8 cellular contexts compared by ENCODE assay signal in the genomic region with DNA sequence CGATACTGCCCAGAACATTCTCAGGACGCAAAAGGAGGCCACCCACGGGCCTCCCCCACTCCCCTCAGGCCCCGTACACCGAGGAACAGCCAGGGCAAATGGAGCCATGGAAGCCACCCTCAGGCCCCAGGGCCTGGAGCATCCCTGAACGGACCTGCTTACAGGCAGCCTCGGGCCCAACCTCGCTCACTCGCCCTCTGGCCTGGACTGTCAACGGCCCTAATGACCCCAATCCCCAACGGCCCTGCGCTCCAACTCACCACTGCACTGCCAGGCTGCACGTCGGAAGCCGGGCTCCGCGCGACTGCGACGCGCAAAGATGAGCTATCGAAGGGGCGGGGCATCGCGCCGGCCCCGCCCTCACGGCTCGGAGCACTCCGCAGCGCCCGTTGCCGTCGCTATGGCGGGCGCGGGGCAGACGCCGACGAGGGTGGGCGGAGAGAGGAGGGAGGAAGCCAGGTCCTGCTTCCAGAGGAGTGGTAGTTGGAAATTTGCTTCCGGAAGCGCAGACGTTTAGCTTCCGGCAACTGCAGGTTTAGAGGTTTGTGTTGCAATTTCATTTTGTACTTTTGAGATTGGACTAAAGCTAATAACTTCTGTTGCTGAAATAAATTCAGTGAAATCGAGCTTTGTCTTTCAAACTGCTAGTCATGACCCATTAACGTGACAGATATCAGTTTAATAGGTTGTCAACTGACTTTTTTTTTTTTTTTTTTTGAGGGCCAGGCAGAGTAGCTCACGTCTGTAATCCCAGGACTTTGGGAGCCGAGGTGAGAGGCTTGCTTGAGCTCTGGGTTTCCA. TPM values are rescaled to one million over a fixed set of nuclear protein-coding genes. Genes with fewer than 3 reads are reported as not detected.
DNase-seq lines count a peak whose midpoint lies in the region; ATAC-seq, FAIRE-seq and TF ChIP-seq lines count a peak whose summit lies in the region.

Gene SKIC8 (minus strand): TSS at position 308 of the 801 bp plus-strand sequence. CDS start 3,923 bp downstream, outside the sequence.

- no peaks in the 10 kb centered on the region for H3K27me3 ChIP-seq in AG04450 (ENCODE audit: control insufficient read depth, insufficient read depth, low read length)
- H3K27me3 ChIP-seq in small intestine (ENCODE audit: control insufficient read depth in 2 of 2, insufficient read depth in 2 of 2, low read length in 2 of 2), result peaks cover 0 to under 1% of the 10 kb centered on the region in 2 donors

- DNase-seq in AG04450 (ENCODE audit: low read depth, low spot score) (peak; percentile 72), NCI-H2196 (lab: John Stamatoyannopoulos, UW; ENCODE audit: unreplicated experiment) (peak; percentile 87), T47D (ENCODE audit: low read depth in 1 of 2, low spot score in 1 of 2) (peak; percentile 91 to 96), iPS-NIHi11 (ENCODE audit: low spot score) (peak; percentile 99), small intestine (peak; percentile 95)

- ATAC-seq in GM18873 (IDR thresholded peaks at IDR 0.05; ENCODE audit: low FRiP score, unreplicated experiment) (peak; percentile 65), HG03139 (IDR thresholded peaks at IDR 0.05; ENCODE audit: unreplicated experiment) (peak; percentile 80)

- CTCF ChIA-PET in AG04450 (lab: Charles Lee), result interaction anchor here (0.6 to 1.9 kb wide), 12 partner anchors 8 to 511 kb away, joined by 3 to 13 read pairs (median 3); no protein-coding TSS in a partner anchor

- H3K9me3 ChIP-seq in AG04450 (ENCODE audit: control insufficient read depth, insufficient read depth, low read length) (peaks cover 7% of the 10 kb centered on the region; the same call in 1 of the 2 replicates), small intestine (ENCODE audit: control insufficient read depth, low read depth) (no peaks in the 10 kb centered on the region)

- 0 to 1% (median 1%) methylated on average over 49 of the region's 49 CpGs for WGBS in small intestine, 3 donors

- H3K36me3 ChIP-seq in small intestine (ENCODE audit: control insufficient read depth in 2 of 2, insufficient read depth in 2 of 2, low read length in 2 of 2), result no peaks in the 10 kb centered on the region

- H3K4me3 ChIP-seq in AG04450 (ENCODE audit: low read depth, low read length) (peak within 1 kb of the TSS; percentile 100), small intestine (ENCODE audit: low read depth in 1 of 2, low read length in 2 of 2) (peak within 1 kb of the TSS; percentile 62 to 78)

- POLR2A ChIA-PET in AG04450 (lab: Yijun Ruan, JAX), result interaction anchor here (0.5 to 1.4 kb wide), 8 partner anchors 18 to 381 kb away, joined by 3 to 8 read pairs (median 5); partner anchors contain the start of gene IREB2

- no peaks in the 10 kb centered on the region for H3K4me1 ChIP-seq in small intestine (ENCODE audit: control insufficient read depth in 2 of 2, insufficient read depth in 1 of 2, low read depth in 1 of 2, low read length in 1 of 2)

- H3K27ac ChIP-seq in AG04450 (ENCODE audit: low read depth, low read length) (peak within 1 kb of the TSS; percentile 66), VCaP (peak within 1 kb of the TSS; percentile 82), small intestine (ENCODE audit: low read depth in 1 of 2, low read length in 1 of 2) (peak within 1 kb of the TSS; percentile 25 to 89)

- FAIRE-seq in small intestine (lab: Jason Lieb, UNC), result no peak

- TF ChIP-seq CTCF in AG04450 (IDR thresholded peaks at IDR 0.05; ENCODE audit: low read depth, low read length) (no peak), VCaP (conservative IDR thresholded peaks at IDR 0.05) (no peak; the same call in 1 of the 2 replicates)

- in situ Hi-C loops in T47D (cut with HindIII; ENCODE audit: low pct_unique_long_range_greater_than_20kb, low sequenced_read_pairs), result no loop called here

RNA-seq across cellular contexts. Expression of gene SKIC8, which starts in this region (rescaled TPM):
- polyA plus RNA-seq in AG04450 (2011; rRNA removed) (78.1 and 92.0 TPM in 2 replicates), small intestine (10 to 100 TPM; 45.9 to 68.0 (median 60.0) TPM)
- 38.9 and 39.7 TPM in 2 replicates for polyA minus RNA-seq in AG04450 (2011; rRNA and poly(A)+ RNA removed)

Comparison
In these comparisons a context has a peak if more than half of its experiments do, and no peak if none do; other contexts are left out.
1. Peak in every context shown above with its lines: DNase-seq, ATAC-seq, H3K4me3 ChIP-seq and H3K27ac ChIP-seq.